Comparison of ENCODE assay signal across 1 cellular context in the genomic region with DNA sequence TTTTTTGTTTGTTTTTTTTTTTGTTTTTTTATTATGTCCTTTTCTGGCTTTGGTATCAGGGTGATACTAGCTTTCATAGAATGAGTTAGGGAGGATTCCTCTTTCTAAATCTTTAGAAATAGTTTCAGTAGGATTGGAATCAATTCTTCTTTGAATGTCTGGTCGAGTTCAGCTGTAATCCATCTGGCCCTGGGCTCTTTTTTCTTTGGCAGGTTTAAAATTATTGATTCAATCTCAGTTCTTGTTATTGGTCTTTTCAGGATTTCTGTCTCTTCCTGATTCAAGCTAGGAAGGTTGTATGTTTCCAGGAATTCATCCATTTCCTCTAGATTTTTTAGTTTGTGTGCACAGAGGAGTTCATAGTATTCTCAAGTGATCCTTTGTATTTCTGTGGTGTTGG.
TF ChIP-seq lines count a peak whose summit lies in the region.

No MANE protein-coding gene starts in this region.

TF ChIP-seq in HepG2, 621 proteins besides CTCF, POLR2A, EP300 and RAD21 (continued from another document):
- no peak for TF ChIP-seq PRMT3 (CRISPR knock-in tag; IDR thresholded peaks at IDR 0.05; ENCODE audit: borderline replicate concordance, low read depth)
- TF ChIP-seq, protein P1, sequence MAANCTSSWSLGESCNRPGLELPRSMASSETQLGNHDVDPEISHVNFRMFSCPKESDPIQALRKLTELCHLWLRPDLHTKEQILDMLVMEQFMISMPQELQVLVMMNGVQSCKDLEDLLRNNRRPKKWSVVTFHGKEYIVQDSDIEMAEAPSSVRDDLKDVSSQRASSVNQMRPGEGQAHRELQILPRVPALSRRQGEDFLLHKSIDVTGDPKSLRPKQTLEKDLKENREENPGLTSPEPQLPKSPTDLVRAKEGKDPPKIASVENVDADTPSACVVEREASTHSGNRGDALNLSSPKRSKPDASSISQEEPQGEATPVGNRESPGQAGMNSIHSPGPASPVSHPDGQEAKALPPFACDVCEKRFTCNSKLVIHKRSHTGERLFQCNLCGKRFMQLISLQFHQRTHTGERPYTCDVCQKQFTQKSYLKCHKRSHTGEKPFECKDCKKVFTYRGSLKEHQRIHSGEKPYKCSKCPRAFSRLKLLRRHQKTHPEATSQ (CRISPR knock-in tag; IDR thresholded peaks at IDR 0.05; ENCODE audit: borderline replicate concordance): no peak
- TF ChIP-seq, protein P2, sequence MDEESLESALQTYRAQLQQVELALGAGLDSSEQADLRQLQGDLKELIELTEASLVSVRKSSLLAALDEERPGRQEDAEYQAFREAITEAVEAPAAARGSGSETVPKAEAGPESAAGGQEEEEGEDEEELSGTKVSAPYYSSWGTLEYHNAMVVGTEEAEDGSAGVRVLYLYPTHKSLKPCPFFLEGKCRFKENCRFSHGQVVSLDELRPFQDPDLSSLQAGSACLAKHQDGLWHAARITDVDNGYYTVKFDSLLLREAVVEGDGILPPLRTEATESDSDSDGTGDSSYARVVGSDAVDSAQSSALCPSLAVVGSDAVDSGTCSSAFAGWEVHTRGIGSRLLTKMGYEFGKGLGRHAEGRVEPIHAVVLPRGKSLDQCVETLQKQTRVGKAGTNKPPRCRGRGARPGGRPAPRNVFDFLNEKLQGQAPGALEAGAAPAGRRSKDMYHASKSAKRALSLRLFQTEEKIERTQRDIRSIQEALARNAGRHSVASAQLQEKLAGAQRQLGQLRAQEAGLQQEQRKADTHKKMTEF (CRISPR knock-in tag; IDR thresholded peaks at IDR 0.05): no peak
TF ChIP-seq in HepG2: peak in this region for 0.
